Comparison of ENCODE assay signal across 20 cellular contexts in genomic region chr9:72156586-72156985, GRCh38. TPM values are rescaled to one million over a fixed set of nuclear protein-coding genes. Genes with fewer than 3 reads are reported as not detected.
"Had no signal": no experiment of that assay in that cellular context is flagged by ENCODE, and none has a peak within 500 bp of the region (broad histone marks: within the 10 kb centered on the region; RNA-seq: fewer than 3 reads in every experiment).

No MANE protein-coding gene starts in this region.

- DNase-seq: activated CD4-positive, alpha-beta T cell treated with anti-CD3 and anti-CD28 coated beads for 4 hours; activated CD8-positive, alpha-beta memory T cell treated with anti-CD3 and anti-CD28 coated beads, Interleukin-2, amount 50 U/mL, for 4 hours; activated CD8-positive, alpha-beta T cell treated with anti-CD3 and anti-CD28 coated beads for 36 hours; activated naive CD4-positive, alpha-beta T cell treated with anti-CD3 and anti-CD28 coated beads, Interleukin-2, amount 50 U/mL, for 16 hours; activated naive CD8-positive, alpha-beta T cell treated with anti-CD3 and anti-CD28 coated beads, Interleukin-2, amount 10 ng/mL, durations not matched to agents 7 days and 5 days; activated T-cell treated with anti-CD3 and anti-CD28 coated beads, Interleukin-2, amount 50 U/mL, for 1 hour; adrenal gland; anterior cingulate cortex; caudate nucleus; MG63; NCI-H1105; NCI-H1436; NCI-H1694 treated with DMSO at 0.1 percent for 48 hours; NCI-H2029 treated with DMSO at 0.1 percent for 48 hours; NCI-H510A treated with DMSO at 0.1 percent for 48 hours; NCI-H69; PC-9; SHP77 treated with DMSO at 0.1 percent for 48 hours had no signal

- H3K9me3 ChIP-seq: adrenal gland, MG63 had no signal

- H3K4me1 ChIP-seq: adrenal gland had no signal

- H2AFZ ChIP-seq: PC-9 had no signal

- ATAC-seq: activated CD4-positive, CD25-positive, alpha-beta regulatory T cell treated with anti-CD3 and anti-CD28 coated beads, Interleukin-2, amount 50 U/mL, for 24 hours; activated CD8-positive, alpha-beta T cell treated with anti-CD3 and anti-CD28 coated beads for 36 hours had no signal

- H3K27me3 ChIP-seq: adrenal gland, MG63 had no signal

- H3K36me3 ChIP-seq: adrenal gland, MG63 had no signal

- H3K27ac ChIP-seq: adrenal gland, PC-9 had no signal

- H3K4me2 ChIP-seq: PC-9 had no signal

- H3K4me3 ChIP-seq: adrenal gland, MG63, PC-9 had no signal

RNA-seq across cellular contexts. Expression of gene GDA, which starts 7.3 kb away (rescaled TPM):
- total RNA-seq: activated CD8-positive, alpha-beta T cell treated with anti-CD3 and anti-CD28 coated beads for 36 hours; activated naive CD8-positive, alpha-beta T cell treated with anti-CD3 and anti-CD28 coated beads, Interleukin-2, amount 10 ng/mL, durations not matched to agents 7 days and 5 days; SK-MEL-5 had no signal
